In the genomic region with DNA sequence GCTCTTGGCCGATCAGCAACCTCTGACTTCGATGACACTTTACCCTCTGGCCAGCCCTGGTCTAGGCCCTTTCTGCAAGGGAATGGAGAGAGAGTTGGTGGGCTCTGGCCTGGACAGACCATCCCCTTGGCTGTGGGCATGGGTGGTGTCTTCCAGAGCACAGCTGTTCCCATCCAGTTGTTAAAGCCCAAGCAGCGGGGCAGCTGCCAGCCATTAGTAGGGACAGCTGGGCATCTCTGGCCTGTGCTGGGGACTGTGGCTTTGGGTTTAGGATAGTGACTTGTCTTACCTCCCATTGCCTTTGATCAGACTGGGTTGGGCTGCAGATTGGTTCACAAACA, we compare ENCODE assay signal across 9 cellular contexts. TPM values are rescaled to one million over a fixed set of nuclear protein-coding genes. Genes with fewer than 3 reads are reported as not detected.
DNase-seq lines count a peak whose midpoint lies in the region; ATAC-seq and TF ChIP-seq lines count a peak whose summit lies in the region.
"Had no signal": no experiment of that assay in that cellular context is flagged by ENCODE, and none has a peak within 500 bp of the region (broad histone marks: within the 10 kb centered on the region; RNA-seq: fewer than 3 reads in every experiment).

No MANE protein-coding gene starts in this region.

- no peak for DNase-seq in CD4-positive, CD25-positive, alpha-beta regulatory T cell
- DNase-seq in Jurkat, Clone E6-1 (ENCODE audit: low read depth, low spot score) = peak; percentile 80
- DNase-seq: occipital lobe had no signal

- no peaks in the 10 kb centered on the region for H3K9me3 ChIP-seq in CD4-positive, CD25-positive, alpha-beta regulatory T cell (ENCODE audit: control insufficient read depth in 2 of 2, low read length in 2 of 2)

- H3K4me3 Mint-ChIP-seq in CD4-positive, CD25-positive, alpha-beta regulatory T cell = peak overlapping the region; percentile 99 to 100 (median 100)
- H3K4me3 Mint-ChIP-seq in nephron = peak overlapping the region; percentile 87 to 90 (median 88)

- peak overlapping the region; percentile 73 for H3K27ac ChIP-seq in CD4-positive, CD25-positive, alpha-beta regulatory T cell (ENCODE audit: insufficient read depth, low read length, poor library complexity, severe bottlenecking)
- peak overlapping the region; percentile 8 for H3K27ac ChIP-seq in cingulate gyrus (ENCODE audit: low read depth, low read length)

- peaks cover 4% of the 10 kb centered on the region for H3K27me3 Mint-ChIP-seq in CD4-positive, CD25-positive, alpha-beta regulatory T cell
- H3K27me3 Mint-ChIP-seq in nephron (ENCODE audit: low read depth) = peaks cover 2% of the 10 kb centered on the region

- H3K4me1 ChIP-seq in CD4-positive, CD25-positive, alpha-beta regulatory T cell (ENCODE audit: control insufficient read depth, insufficient read depth, low read length, poor library complexity, severe bottlenecking) = peaks cover 74% of the 10 kb centered on the region

- H3K27ac Mint-ChIP-seq in CD4-positive, CD25-positive, alpha-beta regulatory T cell = peak overlapping the region; percentile 96 to 98 (median 96)
- peak overlapping the region; percentile 97 to 99 (median 98) for H3K27ac Mint-ChIP-seq in nephron

- TF ChIP-seq CTCF in nephron (IDR thresholded peaks at IDR 0.05; ENCODE audit: unreplicated experiment in 3 of 3) = no peak

- H3K4me1 Mint-ChIP-seq in CD4-positive, CD25-positive, alpha-beta regulatory T cell = peaks cover 7 to 70% (median 43%) of the 10 kb centered on the region in 4 donors
- H3K4me1 Mint-ChIP-seq in nephron = peaks cover 64% of the 10 kb centered on the region

- no peaks in the 10 kb centered on the region for H3K9me3 Mint-ChIP-seq in CD4-positive, CD25-positive, alpha-beta regulatory T cell
- H3K9me3 Mint-ChIP-seq in nephron = no peaks in the 10 kb centered on the region

- H3K27me3 ChIP-seq in CD4-positive, CD25-positive, alpha-beta regulatory T cell (ENCODE audit: control insufficient read depth, insufficient read depth, low read length) = no peaks in the 10 kb centered on the region

- peaks cover 46% of the 10 kb centered on the region for H3K36me3 ChIP-seq in CD4-positive, CD25-positive, alpha-beta regulatory T cell (ENCODE audit: control insufficient read depth, insufficient read depth, low read length)

- ATAC-seq in CD4-positive, CD25-positive, alpha-beta regulatory T cell (ENCODE audit: low read depth in 2 of 2) = no peak
- ATAC-seq in HG03457 (IDR thresholded peaks at IDR 0.05; ENCODE audit: unreplicated experiment) = no peak
- no peak for ATAC-seq in HG03354 (IDR thresholded peaks at IDR 0.05; ENCODE audit: poor library complexity, severe bottlenecking, unreplicated experiment)
- no peak for ATAC-seq in GM21576 (IDR thresholded peaks at IDR 0.05; ENCODE audit: unreplicated experiment)
- no peak for ATAC-seq in GM21737 (IDR thresholded peaks at IDR 0.05; ENCODE audit: unreplicated experiment)

- H3K4me3 ChIP-seq in CD4-positive, CD25-positive, alpha-beta regulatory T cell (ENCODE audit: low read depth, low read length) = peak overlapping the region; percentile 94
- no peak overlapping the region for H3K4me3 ChIP-seq in Jurkat, Clone E6-1 (ENCODE audit: low read length)

- peaks cover 59% of the 10 kb centered on the region for H3K36me3 Mint-ChIP-seq in CD4-positive, CD25-positive, alpha-beta regulatory T cell
- peaks cover 19% of the 10 kb centered on the region for H3K36me3 Mint-ChIP-seq in nephron (ENCODE audit: low read depth)

RNA-seq across cellular contexts. Expression of a gene that starts 2.8 kb away (rescaled TPM):
- total RNA-seq in CD4-positive, CD25-positive, alpha-beta regulatory T cell = 310 TPM
- polyA plus RNA-seq in CD4-positive, CD25-positive, alpha-beta regulatory T cell = 10 to 100 TPM; 39.7 to 48.4 (median 47.0) TPM
- polyA plus RNA-seq in Jurkat, Clone E6-1 (2012; ENCODE audit: insufficient read depth, insufficient read length) = 78.9 TPM

RNA-seq across cellular contexts. Expression of a gene that starts 12.3 kb away (rescaled TPM):
- total RNA-seq in CD4-positive, CD25-positive, alpha-beta regulatory T cell = 38.5 TPM
- 1 to 10 TPM; 1.2 to 1.9 (median 1.5) TPM for polyA plus RNA-seq in CD4-positive, CD25-positive, alpha-beta regulatory T cell
- 64.2 TPM for polyA plus RNA-seq in Jurkat, Clone E6-1 (2012; ENCODE audit: insufficient read depth, insufficient read length)

RNA-seq across cellular contexts. Expression of a gene that starts 17.6 kb away (rescaled TPM):
- not detected for total RNA-seq in CD4-positive, CD25-positive, alpha-beta regulatory T cell
- polyA plus RNA-seq in CD4-positive, CD25-positive, alpha-beta regulatory T cell = not detected
- polyA plus RNA-seq in Jurkat, Clone E6-1 (2012; ENCODE audit: insufficient read depth, insufficient read length) = not detected

RNA-seq across cellular contexts. Expression of a gene that starts 21.5 kb away (rescaled TPM):
- total RNA-seq in CD4-positive, CD25-positive, alpha-beta regulatory T cell = 10.5 TPM
- 10 to 100 TPM; 18.7 to 22.2 (median 20.4) TPM for polyA plus RNA-seq in CD4-positive, CD25-positive, alpha-beta regulatory T cell
- polyA plus RNA-seq in Jurkat, Clone E6-1 (2012; ENCODE audit: insufficient read depth, insufficient read length) = 15.1 TPM

RNA-seq across cellular contexts. Expression of a gene that starts 31.3 kb away (rescaled TPM):
- total RNA-seq in CD4-positive, CD25-positive, alpha-beta regulatory T cell = 14.8 TPM
- 10 to 100 TPM; 19.3 to 25.5 (median 22.1) TPM for polyA plus RNA-seq in CD4-positive, CD25-positive, alpha-beta regulatory T cell
- polyA plus RNA-seq in Jurkat, Clone E6-1 (2012; ENCODE audit: insufficient read depth, insufficient read length) = 87.4 TPM
